15 cellular contexts compared by ENCODE assay signal in the genomic region with DNA sequence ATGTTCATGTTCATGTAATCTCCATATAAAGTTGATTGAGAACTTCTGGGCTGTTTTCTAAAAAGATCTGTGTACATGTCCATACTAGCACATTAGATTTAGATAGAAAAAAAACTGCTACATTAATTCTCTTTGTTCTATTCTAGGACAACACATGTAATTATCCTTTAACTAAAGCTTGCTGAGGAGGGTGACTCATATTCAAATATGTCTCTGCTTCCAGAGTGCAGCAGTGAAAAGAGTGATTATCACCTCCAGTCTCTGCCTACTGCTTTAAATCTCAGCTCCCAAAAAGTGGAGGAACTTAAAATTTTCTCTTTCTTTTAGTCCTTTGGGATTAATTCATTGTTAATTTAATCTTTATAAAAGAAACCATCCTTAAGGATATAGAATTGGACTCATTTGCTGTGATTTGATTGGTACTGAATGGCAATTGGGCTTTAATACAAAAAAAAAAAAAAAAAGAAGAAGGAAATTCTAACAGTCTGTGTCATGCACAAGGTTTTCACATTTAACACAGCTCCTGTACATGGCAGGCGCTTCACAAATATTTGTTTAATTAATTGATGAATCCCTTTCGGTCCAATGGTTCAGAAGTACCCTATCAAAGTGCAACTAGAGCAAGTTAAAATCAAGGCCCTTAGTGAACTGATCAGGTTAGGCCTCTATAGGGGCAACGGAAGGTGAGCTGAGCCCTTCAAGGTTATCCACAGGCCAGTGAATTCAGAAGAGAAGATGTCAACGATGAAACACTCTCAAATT.
DNase-seq lines count a peak whose midpoint lies in the region; ATAC-seq and TF ChIP-seq lines count a peak whose summit lies in the region.
"Had no signal": no experiment of that assay in that cellular context is flagged by ENCODE, and none has a peak within 500 bp of the region (broad histone marks: within the 10 kb centered on the region; RNA-seq: fewer than 3 reads in every experiment).

No MANE protein-coding gene starts in this region.

- no TSS peak for BruUV-seq in A673 (replicated peaks; lab: Mats Ljungman, UMichigan)

- H3K9ac ChIP-seq in Karpas-422 (ENCODE audit: low read length) = no peak overlapping the region

- TF ChIP-seq POLR2A in Peyer's patch (IDR thresholded peaks at IDR 0.05) = no peak

- H3K79me2 ChIP-seq in Karpas-422 (ENCODE audit: low read length) = no peaks in the 10 kb centered on the region

- peak; percentile 22 for DNase-seq in A673 (ENCODE audit: low spot score)
- DNase-seq in NCI-H1417 treated with DMSO at 0.1 percent for 48 hours (lab: John Stamatoyannopoulos, UW) = peak; percentile 8
- peak; percentile 21 for DNase-seq in kidney epithelial cell (ENCODE audit: low read depth)
- DNase-seq in NCI-H2029 (lab: John Stamatoyannopoulos, UW) = no peak
- DNase-seq in Peyer's patch = no peak
- DNase-seq in Karpas-422 = no peak
- no peak for DNase-seq in middle frontal gyrus (ENCODE audit: extremely low spot score, low spot score)
- DNase-seq: activated naive CD4-positive, alpha-beta T cell; body of pancreas; GOT3; SJCRH30; stimulated activated CD4-positive, alpha-beta T cell treated with anti-CD3 and anti-CD28 coated beads, Interleukin-4, amount 100 ng/mL, for 1 hour; upper lobe of right lung had no signal

- no peaks in the 10 kb centered on the region for H4K20me1 ChIP-seq in Karpas-422 (ENCODE audit: insufficient read depth, low read depth, low read length)

- TF ChIP-seq CTCF in A673 (conservative IDR thresholded peaks at IDR 0.05; ENCODE audit: low read depth, low read length) (no peak), kidney epithelial cell (IDR thresholded peaks at IDR 0.05; ENCODE audit: insufficient read depth, low read length, poor library complexity, severe bottlenecking) (no peak), Peyer's patch (IDR thresholded peaks at IDR 0.05) (no peak)

- H3K9me3 ChIP-seq in A673 (ENCODE audit: low read depth, low read length, poor library complexity, severe bottlenecking) (no peaks in the 10 kb centered on the region), Peyer's patch (no peaks in the 10 kb centered on the region), Karpas-422 (ENCODE audit: low read length) (peaks cover 2% of the 10 kb centered on the region; the same call in 1 of the 2 replicates)
- H3K9me3 ChIP-seq: body of pancreas, SJCRH30, upper lobe of right lung had no signal

- no peak overlapping the region for H3K4me2 ChIP-seq in Karpas-422 (ENCODE audit: low read depth, low read length, poor library complexity, severe bottlenecking)

- H3K9me2 ChIP-seq in Karpas-422 (replicated peaks; ENCODE audit: insufficient read depth, low read length) = no peaks in the 10 kb centered on the region

- POLR2A ChIA-PET in A673 (lab: Charles Lee; ENCODE audit: low non-redundant PET) = no interaction called here

- H3K27ac ChIP-seq in A673 (ENCODE audit: low read depth, low read length, poor library complexity, severe bottlenecking) (no peak overlapping the region), Peyer's patch (no peak overlapping the region), Karpas-422 (ENCODE audit: low read length) (no peak overlapping the region)
- H3K27ac ChIP-seq: body of pancreas, SJCRH30, upper lobe of right lung had no signal

- ATAC-seq in GM18909 (IDR thresholded peaks at IDR 0.05; ENCODE audit: poor library complexity, unreplicated experiment) = peak; percentile 59
- ATAC-seq: body of pancreas; stimulated activated effector memory CD8-positive, alpha-beta T cell treated with anti-CD3 and anti-CD28 coated beads, Interleukin-12 subunit alpha, Interleukin-12 subunit beta, amount 100 ng/mL, for 72 hours; upper lobe of right lung had no signal

- intact Hi-C loops in A673 (cut with micrococcal nuclease; ENCODE audit: unreplicated experiment) = no loop called here

- H3K27me3 ChIP-seq in A673 (replicated peaks; ENCODE audit: insufficient read depth, low read depth, low read length, poor library complexity) (no peaks in the 10 kb centered on the region), kidney epithelial cell (ENCODE audit: control insufficient read depth, insufficient read depth, low read length) (no peaks in the 10 kb centered on the region), Peyer's patch (no peaks in the 10 kb centered on the region), Karpas-422 (ENCODE audit: low read length) (no peaks in the 10 kb centered on the region)
- H3K27me3 ChIP-seq: body of pancreas, SJCRH30, upper lobe of right lung had no signal

- CTCF ChIA-PET in A673 (lab: Charles Lee) = no interaction called here

- no peaks in the 10 kb centered on the region for H3K4me1 ChIP-seq in A673 (ENCODE audit: insufficient read depth, low read length, poor library complexity, severe bottlenecking)
- H3K4me1 ChIP-seq in Peyer's patch = peaks cover 0 to 10% (median 0%) of the 10 kb centered on the region in 4 donors
- no peaks in the 10 kb centered on the region for H3K4me1 ChIP-seq in Karpas-422 (ENCODE audit: low read length)
- H3K4me1 ChIP-seq: body of pancreas, SJCRH30, upper lobe of right lung had no signal

- H3K36me3 ChIP-seq in A673 (ENCODE audit: insufficient read depth, low read length, poor library complexity, severe bottlenecking) (no peaks in the 10 kb centered on the region), kidney epithelial cell (ENCODE audit: control insufficient read depth, insufficient read depth, low read length) (no peaks in the 10 kb centered on the region), Peyer's patch (no peaks in the 10 kb centered on the region), Karpas-422 (ENCODE audit: insufficient read depth, low read length) (no peaks in the 10 kb centered on the region)
- H3K36me3 ChIP-seq: SJCRH30, upper lobe of right lung had no signal

- H3K4me3 ChIP-seq in A673 (ENCODE audit: low read depth, low read length, poor library complexity, severe bottlenecking) (no peak overlapping the region), kidney epithelial cell (ENCODE audit: low read depth, low read length) (no peak overlapping the region), Peyer's patch (no peak overlapping the region), Karpas-422 (ENCODE audit: low read length) (no peak overlapping the region)
- H3K4me3 ChIP-seq: body of pancreas, SJCRH30, upper lobe of right lung had no signal

- H2AFZ ChIP-seq in Karpas-422 (ENCODE audit: low read length) = no peak overlapping the region

Comparison
In these comparisons a context has a peak if more than half of its experiments do, and no peak if none do; other contexts are left out.
1. DNase-seq: peak in A673 (single experiment), NCI-H1417 treated with DMSO at 0.1 percent for 48 hours (single experiment) and kidney epithelial cell (single experiment); none in NCI-H2029 (single experiment), Peyer's patch (0 of 3), Karpas-422 (single experiment) and middle frontal gyrus (single experiment).